21 cellular contexts compared by ENCODE assay signal in the genomic region with DNA sequence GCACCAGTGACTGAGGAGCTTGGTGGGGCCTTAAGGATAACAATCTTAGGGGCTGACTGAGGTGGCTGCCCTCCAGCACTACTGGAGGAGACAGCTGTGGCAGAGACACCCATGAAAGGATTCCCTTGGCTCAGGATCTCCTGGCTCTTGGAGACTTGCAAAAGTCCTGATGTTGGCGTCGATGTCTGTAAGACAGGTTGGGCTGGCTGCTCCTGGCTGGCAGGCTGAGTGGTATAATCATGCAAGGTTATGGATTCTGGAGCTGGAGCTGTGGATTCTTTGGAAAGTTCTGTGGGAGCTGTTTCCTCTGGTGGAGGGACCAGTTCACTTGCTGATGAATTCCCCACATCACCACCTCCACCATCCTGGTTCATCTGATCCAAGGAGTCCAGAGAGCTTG. TPM values are rescaled to one million over a fixed set of nuclear protein-coding genes. Genes with fewer than 3 reads are reported as not detected.
DNase-seq lines count a peak whose midpoint lies in the region; ATAC-seq, FAIRE-seq and TF ChIP-seq lines count a peak whose summit lies in the region.
"Had no signal": no experiment of that assay in that cellular context is flagged by ENCODE, and none has a peak within 500 bp of the region (broad histone marks: within the 10 kb centered on the region; RNA-seq: fewer than 3 reads in every experiment).

No MANE protein-coding gene starts in this region.

- peak; percentile 31; the same call in 2 of the 3 replicates for ATAC-seq in HepG2
- no peak for ATAC-seq in right lobe of liver
- ATAC-seq: GM12878 had no signal

- H2AFZ ChIP-seq in HepG2 (ENCODE audit: low read length), result no peak overlapping the region
- no peak overlapping the region for H2AFZ ChIP-seq in endothelial cell of umbilical vein (ENCODE audit: low read depth, low read length)

- H3K4me3 Mint-ChIP-seq in activated naive CD4-positive, alpha-beta T cell treated with anti-CD3 and anti-CD28 coated beads, Interleukin-2, amount 10 ng/mL, durations not matched to agents 7 days and 5 days, result no peak overlapping the region
- H3K4me3 Mint-ChIP-seq: CD4-positive, CD25-positive, alpha-beta regulatory T cell; CD8-positive, alpha-beta memory T cell; H9 had no signal

- TF ChIP-seq EP300 in HepG2 (IDR thresholded peaks at IDR 0.05; ENCODE audit: low read depth in 2 of 2, low read length in 2 of 2) (no peak), HepG2 (CRISPR knock-in tag; IDR thresholded peaks at IDR 0.05; ENCODE audit: borderline replicate concordance) (no peak), suprapubic skin (IDR thresholded peaks at IDR 0.05) (no peak)

- FAIRE-seq in HepG2 (lab: Jason Lieb, UNC) (no peak), endothelial cell of umbilical vein (lab: Jason Lieb, UNC) (no peak)
- FAIRE-seq: GM12878, H1, HTR-8/SVneo had no signal

- CTCF ChIA-PET in activated naive CD4-positive, alpha-beta T cell treated with anti-CD3 and anti-CD28 coated beads, Interleukin-2, amount 10 ng/mL, durations not matched to agents 7 days and 5 days (lab: Charles Lee), result interaction anchor here (0.6 to 0.8 kb wide), 2 partner anchors 30 to 102 kb away, joined by 3 to 5 read pairs; no protein-coding TSS in a partner anchor
- CTCF ChIA-PET in HepG2 (lab: Yijun Ruan, JAX; ENCODE audit: low intra/inter-chr PET ratio, low total read pairs), result no interaction called here
- CTCF ChIA-PET in endothelial cell of umbilical vein (lab: Charles Lee), result interaction anchor here (1.0 to 1.4 kb wide), 3 partner anchors 25 to 67 kb away, joined by 3 to 4 read pairs (median 4); a partner anchor contains a TSS

- 95% methylated on average over 2 of the region's 2 CpGs for WGBS in HepG2 (ENCODE audit: low lambda C conversion rate)
- WGBS in right lobe of liver (ENCODE audit: insufficient coverage, low coverage, low lambda C conversion rate, missing lambda C conversion rate), result 100% methylated on average over 2 of the region's 2 CpGs
- 40% methylated on average over 2 of the region's 2 CpGs for WGBS in suprapubic skin

- dilution Hi-C loops in endothelial cell of umbilical vein (cut with MboI; ENCODE audit: extremely low pct_ligation_motif_present, low sequenced_read_pairs), result no loop called here

- TF ChIP-seq RAD21 in HepG2 (CRISPR knock-in tag; IDR thresholded peaks at IDR 0.05), result no peak

- H3K4me2 ChIP-seq in HepG2 (ENCODE audit: low read depth, low read length) (no peak overlapping the region), endothelial cell of umbilical vein (ENCODE audit: insufficient read depth, low read length) (no peak overlapping the region)
- H3K4me2 ChIP-seq: BLaER1 had no signal

- no peaks in the 10 kb centered on the region for H3K9me3 ChIP-seq in HepG2 (ENCODE audit: low read length)
- H3K9me3 ChIP-seq in right lobe of liver, result no peaks in the 10 kb centered on the region
- no peaks in the 10 kb centered on the region for H3K9me3 ChIP-seq in endothelial cell of umbilical vein (replicated peaks; ENCODE audit: control insufficient read depth, insufficient read depth, low read length)
- no peaks in the 10 kb centered on the region for H3K9me3 ChIP-seq in suprapubic skin
- H3K9me3 ChIP-seq: BLaER1 had no signal

- H3K79me2 ChIP-seq in HepG2 (ENCODE audit: insufficient read depth, low read length), result peaks cover 46% of the 10 kb centered on the region
- peaks cover 59% of the 10 kb centered on the region for H3K79me2 ChIP-seq in endothelial cell of umbilical vein (ENCODE audit: control insufficient read depth, insufficient read depth, low read length)

- H3K27me3 ChIP-seq in HepG2 (ENCODE audit: control insufficient read depth in 1 of 2, insufficient read depth in 2 of 2, low read length in 2 of 2), result no peaks in the 10 kb centered on the region
- no peaks in the 10 kb centered on the region for H3K27me3 ChIP-seq in right lobe of liver
- no peaks in the 10 kb centered on the region for H3K27me3 ChIP-seq in endothelial cell of umbilical vein (ENCODE audit: control insufficient read depth in 2 of 2, insufficient read depth in 2 of 2, low read length in 2 of 2)
- no peaks in the 10 kb centered on the region for H3K27me3 ChIP-seq in suprapubic skin
- H3K27me3 ChIP-seq: BLaER1 had no signal

- POLR2A ChIA-PET in HepG2 (lab: Yijun Ruan, JAX) (interaction anchor here (1.3 kb wide), 1 partner anchor 25 kb away, joined by 8 read pairs; a partner anchor contains a TSS), endothelial cell of umbilical vein (lab: Charles Lee) (no interaction called here)

- peaks cover 6% of the 10 kb centered on the region for H3K9me1 ChIP-seq in endothelial cell of umbilical vein (replicated peaks; ENCODE audit: control insufficient read depth, extremely low read depth, insufficient read depth, low read length)

- no peaks in the 10 kb centered on the region for H3K27me3 Mint-ChIP-seq in activated naive CD4-positive, alpha-beta T cell treated with anti-CD3 and anti-CD28 coated beads, Interleukin-2, amount 10 ng/mL, durations not matched to agents 7 days and 5 days
- H3K27me3 Mint-ChIP-seq: CD4-positive, CD25-positive, alpha-beta regulatory T cell; CD8-positive, alpha-beta memory T cell had no signal

- TF ChIP-seq POLR2A in HepG2 (IDR thresholded peaks at IDR 0.05; ENCODE audit: insufficient read depth in 1 of 2, low read depth in 2 of 2, low read length in 2 of 2), result no peak
- TF ChIP-seq POLR2A in right lobe of liver (IDR thresholded peaks at IDR 0.05), result no peak
- TF ChIP-seq POLR2A in endothelial cell of umbilical vein (IDR thresholded peaks at IDR 0.05; ENCODE audit: low read depth, low read length), result no peak
- no peak for TF ChIP-seq POLR2A in suprapubic skin (IDR thresholded peaks at IDR 0.05)

- H3K9me3 Mint-ChIP-seq in activated naive CD4-positive, alpha-beta T cell treated with anti-CD3 and anti-CD28 coated beads, Interleukin-2, amount 10 ng/mL, durations not matched to agents 7 days and 5 days, result no peaks in the 10 kb centered on the region
- H3K9me3 Mint-ChIP-seq: CD4-positive, CD25-positive, alpha-beta regulatory T cell; CD8-positive, alpha-beta memory T cell; H9 had no signal

- in situ Hi-C loops in HepG2 (cut with HindIII; ENCODE audit: extremely low pct_ligation_motif_present, low pct_unique_long_range_greater_than_20kb), result no loop called here

- no peak for DNase-seq in activated naive CD4-positive, alpha-beta T cell treated with anti-CD3 and anti-CD28 coated beads, Interleukin-2, amount 10 ng/mL, durations not matched to agents 7 days and 5 days
- DNase-seq in activated naive CD4-positive, alpha-beta T cell treated with anti-CD3 and anti-CD28 coated beads, Interleukin-2, amount 50 U/mL, for 16 hours, result no peak
- DNase-seq in HepG2 (ENCODE audit: low spot score), result no peak
- DNase-seq in right lobe of liver, result no peak
- no peak for DNase-seq in endothelial cell of umbilical vein (ENCODE audit: low read depth, low spot score)
- no peak for DNase-seq in suprapubic skin (ENCODE audit: low spot score in 2 of 2)
- no peak for DNase-seq in iPS-NIHi7 (ENCODE audit: extremely low spot score)
- no peak for DNase-seq in effector CD8-positive, alpha-beta T cell (lab: John Stamatoyannopoulos, UW)
- DNase-seq: 8988T; CD4-positive, CD25-positive, alpha-beta regulatory T cell; CD8-positive, alpha-beta memory T cell; COR-L47; DMS 273 treated with DMSO at 0.1 percent for 48 hours; DMS53; DND-41; EL; H9 had no signal

- BruUV-seq in HepG2 (replicated peaks; lab: Mats Ljungman, UMichigan) (no TSS peak), endothelial cell of umbilical vein (replicated peaks; lab: Mats Ljungman, UMichigan) (TSS peak; percentile 5)

- H3K4me1 ChIP-seq in HepG2 (ENCODE audit: insufficient read depth, low read length) (peaks cover 16% of the 10 kb centered on the region), right lobe of liver (peaks cover 0 to 12% (median 0%) of the 10 kb centered on the region in 4 donors), endothelial cell of umbilical vein (ENCODE audit: control insufficient read depth, extremely low read depth, insufficient read depth, low read length) (peaks cover 6% of the 10 kb centered on the region), suprapubic skin (peaks cover 30% of the 10 kb centered on the region)

- no peak for TF ChIP-seq CTCF in HepG2 (CRISPR knock-in tag; IDR thresholded peaks at IDR 0.05)
- no peak for TF ChIP-seq CTCF in right lobe of liver (IDR thresholded peaks at IDR 0.05)
- TF ChIP-seq CTCF in endothelial cell of umbilical vein (IDR thresholded peaks at IDR 0.05; ENCODE audit: extremely low read depth in 1 of 2, insufficient read depth in 1 of 2, low read depth in 1 of 2, low read length in 2 of 2), result no peak
- no peak for TF ChIP-seq CTCF in suprapubic skin (IDR thresholded peaks at IDR 0.05)

- H3K9ac ChIP-seq in HepG2 (ENCODE audit: insufficient read depth, low read depth, low read length), result no peak overlapping the region
- no peak overlapping the region for H3K9ac ChIP-seq in endothelial cell of umbilical vein (replicated peaks; ENCODE audit: extremely low read depth, insufficient read depth, low read length)
- H3K9ac ChIP-seq: BLaER1 had no signal

- H3K27ac Mint-ChIP-seq in activated naive CD4-positive, alpha-beta T cell treated with anti-CD3 and anti-CD28 coated beads, Interleukin-2, amount 10 ng/mL, durations not matched to agents 7 days and 5 days, result peak overlapping the region; percentile 59
- H3K27ac Mint-ChIP-seq: H9 had no signal

- H3K36me3 ChIP-seq in HepG2 (replicated peaks in 1 of 2; ENCODE audit: control insufficient read depth in 1 of 2, insufficient read depth in 2 of 2, low read length in 2 of 2) (peaks cover 31 to 65% of the 10 kb centered on the region in 2 experiments), right lobe of liver (peaks cover 6 to 44% (median 24%) of the 10 kb centered on the region in 4 donors), endothelial cell of umbilical vein (ENCODE audit: control insufficient read depth in 2 of 2, extremely low read depth in 1 of 2, insufficient read depth in 2 of 2, low read length in 2 of 2) (peaks cover 17 to 30% of the 10 kb centered on the region in 2 experiments), suprapubic skin (peaks cover 52% of the 10 kb centered on the region)

- intact Hi-C loops in HepG2 (cut with micrococcal nuclease; ENCODE audit: unreplicated experiment), result no loop called here
- intact Hi-C loops in right lobe of liver (cut with DNase I), result no loop called here
- intact Hi-C loops in endothelial cell of umbilical vein (cut with micrococcal nuclease), result no loop called here

- peaks cover 24% of the 10 kb centered on the region for H3K4me1 Mint-ChIP-seq in activated naive CD4-positive, alpha-beta T cell treated with anti-CD3 and anti-CD28 coated beads, Interleukin-2, amount 10 ng/mL, durations not matched to agents 7 days and 5 days

- H4K20me1 ChIP-seq in HepG2 (ENCODE audit: insufficient read depth, low read length) (no peaks in the 10 kb centered on the region), endothelial cell of umbilical vein (replicated peaks; ENCODE audit: control insufficient read depth, extremely low read depth, insufficient read depth, low read length) (no peaks in the 10 kb centered on the region)

- H3K36me3 Mint-ChIP-seq in activated naive CD4-positive, alpha-beta T cell treated with anti-CD3 and anti-CD28 coated beads, Interleukin-2, amount 10 ng/mL, durations not matched to agents 7 days and 5 days, result peaks cover 57% of the 10 kb centered on the region

- H3K27ac ChIP-seq in HepG2 (ENCODE audit: extremely low read length, insufficient read depth, low read length) (no peak overlapping the region), right lobe of liver (no peak overlapping the region), endothelial cell of umbilical vein (ENCODE audit: insufficient read depth, low read depth, low read length) (no peak overlapping the region), suprapubic skin (peak overlapping the region; percentile 53)
- H3K27ac ChIP-seq: BLaER1 had no signal

- H3K4me3 ChIP-seq in HepG2 (replicated peaks in 1 of 3; ENCODE audit: insufficient read depth in 1 of 3, low read depth in 2 of 3, low read length in 3 of 3), result no peak overlapping the region
- no peak overlapping the region for H3K4me3 ChIP-seq in right lobe of liver
- no peak overlapping the region for H3K4me3 ChIP-seq in endothelial cell of umbilical vein (replicated peaks in 1 of 3; ENCODE audit: insufficient read depth in 1 of 3, low read depth in 1 of 3, low read length in 3 of 3)
- no peak overlapping the region for H3K4me3 ChIP-seq in suprapubic skin
- H3K4me3 ChIP-seq: BLaER1, GM12878 had no signal

RNA-seq across cellular contexts. Expression of a gene that starts 24.8 kb away (rescaled TPM):
- 79.6 and 92.9 TPM in 2 replicates for total RNA-seq in HepG2 (2016; rRNA removed; fragmentation: Illumina TruSeq; extraction: Trizol)
- total RNA-seq in HepG2 (2016; cell fraction: cytosol; rRNA removed; fragmentation: Illumina TruSeq; extraction: Trizol; ENCODE audit: low read depth), result 18.6 and 23.0 TPM in 2 replicates
- 76.5 and 78.0 TPM in 2 replicates for total RNA-seq in HepG2 (2016; cell fraction: insoluble cytoplasmic fraction; rRNA removed; fragmentation: Illumina TruSeq; extraction: Trizol)
- total RNA-seq in HepG2 (2016; cell fraction: membrane; rRNA removed; fragmentation: Illumina TruSeq; extraction: Trizol), result 36.9 and 37.8 TPM in 2 replicates
- total RNA-seq in HepG2 (2016; cell fraction: nucleus; rRNA removed; fragmentation: Illumina TruSeq; extraction: Trizol), result 104 and 115 TPM in 2 replicates
- polyA plus RNA-seq in HepG2 (2011; rRNA removed), result 35.1 and 43.9 TPM in 2 replicates
- 23.3 and 26.1 TPM in 2 replicates for polyA plus RNA-seq in HepG2 (2011; cell fraction: cytosol; rRNA removed)
- polyA plus RNA-seq in HepG2 (2011; cell fraction: nucleus; rRNA removed), result 90.8 and 104 TPM in 2 replicates
- polyA plus RNA-seq in HepG2 (2012), result 55.5 and 57.3 TPM in 2 replicates
- polyA plus RNA-seq in HepG2 (2016; cell fraction: cytosol; fragmentation: Illumina TruSeq; extraction: Trizol; ENCODE audit: low read depth), result 3.9 and 5.2 TPM in 2 replicates
- 51.4 and 70.8 TPM in 2 replicates for polyA plus RNA-seq in HepG2 (2016; cell fraction: insoluble cytoplasmic fraction; fragmentation: Illumina TruSeq; extraction: Trizol; ENCODE audit: low read depth)
- polyA plus RNA-seq in HepG2 (2016; cell fraction: membrane; fragmentation: Illumina TruSeq; extraction: Trizol; ENCODE audit: low read depth), result 10.4 and 13.2 TPM in 2 replicates
- polyA plus RNA-seq in HepG2 (2016; cell fraction: nucleus; fragmentation: Illumina TruSeq; extraction: Trizol; ENCODE audit: insufficient read depth, low read depth), result 135 and 137 TPM in 2 replicates
- 108 and 125 TPM in 2 replicates for polyA minus RNA-seq in HepG2 (2011; rRNA and poly(A)+ RNA removed; ENCODE audit: low replicate concordance)
- polyA minus RNA-seq in HepG2 (2011; cell fraction: cytosol; rRNA and poly(A)+ RNA removed), result 44.5 and 60.9 TPM in 2 replicates
- polyA minus RNA-seq in HepG2 (2011; cell fraction: nucleus; rRNA and poly(A)+ RNA removed), result 110 and 124 TPM in 2 replicates
- total RNA-seq in right lobe of liver, result 10 to 100 TPM; 20.5 to 28.3 (median 24.8) TPM
- total RNA-seq in endothelial cell of umbilical vein, result 86.7 and 94.3 TPM in 2 replicates
- 52.3 and 55.2 TPM in 2 replicates for polyA plus RNA-seq in endothelial cell of umbilical vein
- polyA plus RNA-seq in endothelial cell of umbilical vein (2011; cell fraction: cytosol; rRNA removed), result 29.1 and 31.7 TPM in 2 replicates
- polyA plus RNA-seq in endothelial cell of umbilical vein (2011; cell fraction: nucleus; rRNA removed), result 113 and 139 TPM in 2 replicates
- 60.7 and 61.2 TPM in 2 replicates for polyA plus RNA-seq in endothelial cell of umbilical vein (2012)
- 80.4 and 114 TPM in 2 replicates for polyA minus RNA-seq in endothelial cell of umbilical vein
- polyA minus RNA-seq in endothelial cell of umbilical vein (2011; cell fraction: cytosol; rRNA and poly(A)+ RNA removed), result 45.3 TPM
- 88.2 and 109 TPM in 2 replicates for polyA minus RNA-seq in endothelial cell of umbilical vein (2011; cell fraction: nucleus; rRNA and poly(A)+ RNA removed)
- total RNA-seq in suprapubic skin, result 100 to 1,000 TPM in 2 of 4 donors, 10 to 100 TPM in 2; 67.3 to 122 (median 101) TPM

RNA-seq across cellular contexts. Expression of a gene that starts 45.6 kb away (rescaled TPM):
- 36.0 and 46.4 TPM in 2 replicates for total RNA-seq in HepG2 (2016; rRNA removed; fragmentation: Illumina TruSeq; extraction: Trizol)
- total RNA-seq in HepG2 (2016; cell fraction: cytosol; rRNA removed; fragmentation: Illumina TruSeq; extraction: Trizol; ENCODE audit: low read depth), result 9.7 and 10.7 TPM in 2 replicates
- 29.3 and 42.1 TPM in 2 replicates for total RNA-seq in HepG2 (2016; cell fraction: insoluble cytoplasmic fraction; rRNA removed; fragmentation: Illumina TruSeq; extraction: Trizol)
- total RNA-seq in HepG2 (2016; cell fraction: membrane; rRNA removed; fragmentation: Illumina TruSeq; extraction: Trizol), result 26.8 and 30.2 TPM in 2 replicates
- 35.7 and 39.8 TPM in 2 replicates for total RNA-seq in HepG2 (2016; cell fraction: nucleus; rRNA removed; fragmentation: Illumina TruSeq; extraction: Trizol)
- 55.6 and 60.6 TPM in 2 replicates for polyA plus RNA-seq in HepG2 (2011; rRNA removed)
- 32.1 and 43.2 TPM in 2 replicates for polyA plus RNA-seq in HepG2 (2011; cell fraction: cytosol; rRNA removed)
- 53.5 and 58.9 TPM in 2 replicates for polyA plus RNA-seq in HepG2 (2011; cell fraction: nucleus; rRNA removed)
- 36.5 and 43.0 TPM in 2 replicates for polyA plus RNA-seq in HepG2 (2012)
- 3.4 and 4.3 TPM in 2 replicates for polyA plus RNA-seq in HepG2 (2016; cell fraction: cytosol; fragmentation: Illumina TruSeq; extraction: Trizol; ENCODE audit: low read depth)
- 32.9 and 33.9 TPM in 2 replicates for polyA plus RNA-seq in HepG2 (2016; cell fraction: insoluble cytoplasmic fraction; fragmentation: Illumina TruSeq; extraction: Trizol; ENCODE audit: low read depth)
- 10.6 and 11.5 TPM in 2 replicates for polyA plus RNA-seq in HepG2 (2016; cell fraction: membrane; fragmentation: Illumina TruSeq; extraction: Trizol; ENCODE audit: low read depth)
- 55.9 and 56.7 TPM in 2 replicates for polyA plus RNA-seq in HepG2 (2016; cell fraction: nucleus; fragmentation: Illumina TruSeq; extraction: Trizol; ENCODE audit: insufficient read depth, low read depth)
- polyA minus RNA-seq in HepG2 (2011; rRNA and poly(A)+ RNA removed; ENCODE audit: low replicate concordance), result 17.0 and 37.3 TPM in 2 replicates
- 28.9 and 36.2 TPM in 2 replicates for polyA minus RNA-seq in HepG2 (2011; cell fraction: cytosol; rRNA and poly(A)+ RNA removed)
- polyA minus RNA-seq in HepG2 (2011; cell fraction: nucleus; rRNA and poly(A)+ RNA removed), result 60.9 and 74.0 TPM in 2 replicates
- 1 to 10 TPM; 6.8 to 9.4 (median 8.0) TPM for total RNA-seq in right lobe of liver
- 29.1 and 30.6 TPM in 2 replicates for total RNA-seq in endothelial cell of umbilical vein
- polyA plus RNA-seq in endothelial cell of umbilical vein, result 26.8 and 27.9 TPM in 2 replicates
- polyA plus RNA-seq in endothelial cell of umbilical vein (2011; cell fraction: cytosol; rRNA removed), result 23.6 and 24.1 TPM in 2 replicates
- 43.2 and 47.7 TPM in 2 replicates for polyA plus RNA-seq in endothelial cell of umbilical vein (2011; cell fraction: nucleus; rRNA removed)
- 24.9 and 28.6 TPM in 2 replicates for polyA plus RNA-seq in endothelial cell of umbilical vein (2012)
- polyA minus RNA-seq in endothelial cell of umbilical vein, result 40.8 and 47.7 TPM in 2 replicates
- polyA minus RNA-seq in endothelial cell of umbilical vein (2011; cell fraction: cytosol; rRNA and poly(A)+ RNA removed), result 6.3 TPM
- polyA minus RNA-seq in endothelial cell of umbilical vein (2011; cell fraction: nucleus; rRNA and poly(A)+ RNA removed), result 26.0 and 33.6 TPM in 2 replicates
- total RNA-seq in suprapubic skin, result 10 to 100 TPM; 20.2 to 24.9 (median 21.5) TPM

RNA-seq across cellular contexts. Expression of a gene that starts 45.9 kb away (rescaled TPM):
- total RNA-seq in HepG2 (2016; rRNA removed; fragmentation: Illumina TruSeq; extraction: Trizol) (71.8 and 124 TPM in 2 replicates), right lobe of liver (10 to 100 TPM; 19.9 to 37.0 (median 33.3) TPM), endothelial cell of umbilical vein (63.2 and 67.4 TPM in 2 replicates), suprapubic skin (10 to 100 TPM; 70.1 to 80.5 (median 77.9) TPM)
- total RNA-seq in HepG2 (2016; cell fraction: cytosol; rRNA removed; fragmentation: Illumina TruSeq; extraction: Trizol; ENCODE audit: low read depth), result 15.2 and 16.0 TPM in 2 replicates
- total RNA-seq in HepG2 (2016; cell fraction: insoluble cytoplasmic fraction; rRNA removed; fragmentation: Illumina TruSeq; extraction: Trizol), result 74.9 and 112 TPM in 2 replicates
- total RNA-seq in HepG2 (2016; cell fraction: membrane; rRNA removed; fragmentation: Illumina TruSeq; extraction: Trizol), result 36.1 and 44.6 TPM in 2 replicates
- total RNA-seq in HepG2 (2016; cell fraction: nucleus; rRNA removed; fragmentation: Illumina TruSeq; extraction: Trizol), result 46.8 and 50.0 TPM in 2 replicates
- polyA plus RNA-seq in HepG2 (2011; rRNA removed) (147 and 163 TPM in 2 replicates), endothelial cell of umbilical vein (78.2 and 78.4 TPM in 2 replicates)
- polyA plus RNA-seq in HepG2 (2011; cell fraction: cytosol; rRNA removed), result 122 and 127 TPM in 2 replicates
- 72.8 and 97.3 TPM in 2 replicates for polyA plus RNA-seq in HepG2 (2011; cell fraction: nucleus; rRNA removed)
- 72.0 and 83.5 TPM in 2 replicates for polyA plus RNA-seq in HepG2 (2012)
- polyA plus RNA-seq in HepG2 (2016; cell fraction: cytosol; fragmentation: Illumina TruSeq; extraction: Trizol; ENCODE audit: low read depth), result 20.7 and 21.8 TPM in 2 replicates
- 130 and 137 TPM in 2 replicates for polyA plus RNA-seq in HepG2 (2016; cell fraction: insoluble cytoplasmic fraction; fragmentation: Illumina TruSeq; extraction: Trizol; ENCODE audit: low read depth)
- polyA plus RNA-seq in HepG2 (2016; cell fraction: membrane; fragmentation: Illumina TruSeq; extraction: Trizol; ENCODE audit: low read depth), result 28.2 and 33.2 TPM in 2 replicates
- polyA plus RNA-seq in HepG2 (2016; cell fraction: nucleus; fragmentation: Illumina TruSeq; extraction: Trizol; ENCODE audit: insufficient read depth, low read depth), result 65.1 and 77.3 TPM in 2 replicates
- 259 and 369 TPM in 2 replicates for polyA minus RNA-seq in HepG2 (2011; rRNA and poly(A)+ RNA removed; ENCODE audit: low replicate concordance)
- 49.3 and 53.2 TPM in 2 replicates for polyA minus RNA-seq in HepG2 (2011; cell fraction: cytosol; rRNA and poly(A)+ RNA removed)
- 61.0 and 67.8 TPM in 2 replicates for polyA minus RNA-seq in HepG2 (2011; cell fraction: nucleus; rRNA and poly(A)+ RNA removed)
- polyA plus RNA-seq in endothelial cell of umbilical vein (2011; cell fraction: cytosol; rRNA removed), result 59.7 and 65.2 TPM in 2 replicates
- 61.6 and 71.0 TPM in 2 replicates for polyA plus RNA-seq in endothelial cell of umbilical vein (2011; cell fraction: nucleus; rRNA removed)
- polyA plus RNA-seq in endothelial cell of umbilical vein (2012), result 56.5 and 91.9 TPM in 2 replicates
- polyA minus RNA-seq in endothelial cell of umbilical vein, result 153 and 171 TPM in 2 replicates
- 22.8 TPM for polyA minus RNA-seq in endothelial cell of umbilical vein (2011; cell fraction: cytosol; rRNA and poly(A)+ RNA removed)
- 33.2 and 40.7 TPM in 2 replicates for polyA minus RNA-seq in endothelial cell of umbilical vein (2011; cell fraction: nucleus; rRNA and poly(A)+ RNA removed)

RNA-seq across cellular contexts. Expression of a gene that starts 47.3 kb away (rescaled TPM):
- total RNA-seq in HepG2 (2016; rRNA removed; fragmentation: Illumina TruSeq; extraction: Trizol) (230 and 340 TPM in 2 replicates), right lobe of liver (10 to 100 TPM; 13.0 to 28.8 (median 19.5) TPM), endothelial cell of umbilical vein (94.2 and 100 TPM in 2 replicates), suprapubic skin (10 to 100 TPM; 41.9 to 64.5 (median 50.1) TPM)
- total RNA-seq in HepG2 (2016; cell fraction: cytosol; rRNA removed; fragmentation: Illumina TruSeq; extraction: Trizol; ENCODE audit: low read depth), result 21.3 and 25.1 TPM in 2 replicates
- total RNA-seq in HepG2 (2016; cell fraction: insoluble cytoplasmic fraction; rRNA removed; fragmentation: Illumina TruSeq; extraction: Trizol), result 232 and 336 TPM in 2 replicates
- 44.0 and 46.3 TPM in 2 replicates for total RNA-seq in HepG2 (2016; cell fraction: membrane; rRNA removed; fragmentation: Illumina TruSeq; extraction: Trizol)
- 152 and 166 TPM in 2 replicates for total RNA-seq in HepG2 (2016; cell fraction: nucleus; rRNA removed; fragmentation: Illumina TruSeq; extraction: Trizol)
- polyA plus RNA-seq in HepG2 (2011; rRNA removed) (68.0 and 77.5 TPM in 2 replicates), endothelial cell of umbilical vein (45.2 and 53.1 TPM in 2 replicates)
- polyA plus RNA-seq in HepG2 (2011; cell fraction: cytosol; rRNA removed), result 51.6 and 70.5 TPM in 2 replicates
- polyA plus RNA-seq in HepG2 (2011; cell fraction: nucleus; rRNA removed), result 46.1 and 56.7 TPM in 2 replicates
- polyA plus RNA-seq in HepG2 (2012), result 78.2 and 103 TPM in 2 replicates
- 9.6 and 9.7 TPM in 2 replicates for polyA plus RNA-seq in HepG2 (2016; cell fraction: cytosol; fragmentation: Illumina TruSeq; extraction: Trizol; ENCODE audit: low read depth)
- 275 and 282 TPM in 2 replicates for polyA plus RNA-seq in HepG2 (2016; cell fraction: insoluble cytoplasmic fraction; fragmentation: Illumina TruSeq; extraction: Trizol; ENCODE audit: low read depth)
- 21.9 and 25.5 TPM in 2 replicates for polyA plus RNA-seq in HepG2 (2016; cell fraction: membrane; fragmentation: Illumina TruSeq; extraction: Trizol; ENCODE audit: low read depth)
- polyA plus RNA-seq in HepG2 (2016; cell fraction: nucleus; fragmentation: Illumina TruSeq; extraction: Trizol; ENCODE audit: insufficient read depth, low read depth), result 166 TPM in 2 replicates
- 94.8 and 138 TPM in 2 replicates for polyA minus RNA-seq in HepG2 (2011; rRNA and poly(A)+ RNA removed; ENCODE audit: low replicate concordance)
- polyA minus RNA-seq in HepG2 (2011; cell fraction: cytosol; rRNA and poly(A)+ RNA removed), result 56.2 and 58.5 TPM in 2 replicates
- 102 and 106 TPM in 2 replicates for polyA minus RNA-seq in HepG2 (2011; cell fraction: nucleus; rRNA and poly(A)+ RNA removed)
- 55.8 and 57.5 TPM in 2 replicates for polyA plus RNA-seq in endothelial cell of umbilical vein (2011; cell fraction: cytosol; rRNA removed)
- 68.7 and 85.6 TPM in 2 replicates for polyA plus RNA-seq in endothelial cell of umbilical vein (2011; cell fraction: nucleus; rRNA removed)
- 60.9 and 99.4 TPM in 2 replicates for polyA plus RNA-seq in endothelial cell of umbilical vein (2012)
- 79.8 and 91.1 TPM in 2 replicates for polyA minus RNA-seq in endothelial cell of umbilical vein
- 74.4 TPM for polyA minus RNA-seq in endothelial cell of umbilical vein (2011; cell fraction: cytosol; rRNA and poly(A)+ RNA removed)
- 66.5 and 81.1 TPM in 2 replicates for polyA minus RNA-seq in endothelial cell of umbilical vein (2011; cell fraction: nucleus; rRNA and poly(A)+ RNA removed)
